ENCODE assay signal across 27 cellular contexts in the genomic region with DNA sequence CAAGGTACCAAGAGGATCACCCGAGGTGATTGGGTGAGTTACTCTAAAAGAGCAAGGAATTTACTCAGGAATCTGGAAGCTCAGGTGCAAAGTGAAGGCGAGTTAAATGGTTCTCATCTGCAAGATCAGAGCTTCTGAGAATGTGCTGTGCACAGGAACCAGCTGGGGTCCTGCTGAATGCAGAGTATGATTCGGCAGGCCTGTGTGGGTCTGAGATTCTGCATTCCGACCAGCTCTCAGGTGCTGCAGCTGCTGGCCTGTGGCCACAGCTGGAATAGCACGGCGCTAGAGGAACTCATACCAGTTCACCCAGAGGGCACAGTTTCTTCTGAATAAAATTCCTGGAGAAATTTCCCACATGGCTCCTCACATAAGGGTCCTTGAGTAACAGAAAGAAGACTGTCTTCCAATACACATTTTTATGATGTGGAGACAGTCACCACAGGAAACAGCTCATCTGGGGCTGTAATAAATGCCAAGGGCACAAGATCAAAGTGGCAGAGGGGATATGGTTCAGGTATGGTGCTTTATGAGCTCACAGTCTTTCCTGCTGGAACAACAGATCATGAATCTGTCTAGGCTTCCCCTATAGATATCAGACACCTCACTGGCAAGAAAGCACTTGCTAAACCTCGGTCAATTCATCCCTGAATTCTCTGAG.
DNase-seq lines count a peak whose midpoint lies in the region; ATAC-seq, FAIRE-seq and TF ChIP-seq lines count a peak whose summit lies in the region.
"Had no signal": no experiment of that assay in that cellular context is flagged by ENCODE, and none has a peak within 500 bp of the region (broad histone marks: within the 10 kb centered on the region; RNA-seq: fewer than 3 reads in every experiment).

No MANE protein-coding gene starts in this region.

- H3K9me3 Mint-ChIP-seq in natural killer cell treated with Interleukin-12 subunit alpha and Interleukin-12 subunit beta and Interleukin-15 and Interleukin-18, amount 100 ng/mL, for 72 hours = no peaks in the 10 kb centered on the region
- H3K9me3 Mint-ChIP-seq: activated naive CD4-positive, alpha-beta T cell treated with anti-CD3 and anti-CD28 coated beads for 36 hours; activated T-cell treated with anti-CD3 and anti-CD28 coated beads, Interleukin-2, amount 50 U/mL, for 72 hours; T-helper 2 cell treated with Interferon-gamma antibody and Interleukin-4, amounts not matched to agents 5 μg/mL and 100 μg/mL, for 36 hours had no signal

- intact Hi-C loops in GM12878 (cut with micrococcal nuclease; ENCODE audit: unreplicated experiment) = loop anchor here (5.0 to 10.0 kb wide), 4 partner anchors 312 to 558 kb away; partner anchors contain the start of genes ABITRAM, CTNNAL1 and ELP1

- no peak overlapping the region for H4K91ac ChIP-seq in trophoblast cell (ENCODE audit: low read depth, low read length)

- no peaks in the 10 kb centered on the region for H3K27me3 ChIP-seq in GM06990 (replicated peaks; ENCODE audit: control insufficient read depth, insufficient read depth, low read length)
- no peaks in the 10 kb centered on the region for H3K27me3 ChIP-seq in GM12878 (replicated peaks in 1 of 2; ENCODE audit: control insufficient read depth in 2 of 2, insufficient read depth in 2 of 2, low read length in 1 of 2)
- no peaks in the 10 kb centered on the region for H3K27me3 ChIP-seq in trophoblast cell (ENCODE audit: insufficient read depth, low read length)
- H3K27me3 ChIP-seq: breast epithelium, gastroesophageal sphincter, upper lobe of left lung had no signal

- H2AK5ac ChIP-seq in trophoblast cell (ENCODE audit: low read length) = no peak overlapping the region

- RAD21 ChIA-PET in GM12878 (lab: Charles Lee; ENCODE audit: unreplicated experiment) = interaction anchor here (1.0 to 6.0 kb wide), 9 partner anchors 9 to 170 kb away, joined by 3 to 38 read pairs (median 5); no protein-coding TSS in a partner anchor

- no TSS peak for BruUV-seq in GM12878 (replicated peaks; lab: Mats Ljungman, UMichigan)

- H3K18ac ChIP-seq in trophoblast cell (ENCODE audit: low read length) = no peak overlapping the region

- DNase-seq in GM06990 (ENCODE audit: extremely low read depth, insufficient read length) (no peak), GM12878 (ENCODE audit: low read depth, low spot score) (no peak), trophoblast cell (peak; percentile 20 to 42), cerebellum (ENCODE audit: low spot score) (no peak)
- DNase-seq in Jurkat, Clone E6-1 (ENCODE audit: low read depth, low spot score) = peak; percentile 67
- no peak for DNase-seq in natural killer cell treated with Interleukin-12 subunit alpha and Interleukin-12 subunit beta and Interleukin-15 and Interleukin-18, amount 100 ng/mL, for 72 hours (ENCODE audit: low spot score)
- DNase-seq: activated CD4-positive, alpha-beta T cell treated with anti-CD3 and anti-CD28 coated beads, Interleukin-2, amount 50 U/mL, for 1 hour; activated CD8-positive, alpha-beta memory T cell treated with anti-CD3 and anti-CD28 coated beads, Interleukin-2, amount 10 ng/mL, durations not matched to agents 7 days and 5 days; activated naive CD4-positive, alpha-beta T cell treated with anti-CD3 and anti-CD28 coated beads for 36 hours; activated T-cell treated with anti-CD3 and anti-CD28 coated beads, Interleukin-2, amount 50 U/mL, for 72 hours; amniotic stem cell; cortex of kidney; EL; HCEC 1CT; kidney glomerular epithelial cell; NCI-H1105; NCI-H2029; NCI-H226; small intestine; stimulated activated CD4-positive, alpha-beta T cell treated with anti-CD3 and anti-CD28 coated beads, Interleukin-1b, Interleukin-23, amount 100 ng/mL, for 48 hours; upper lobe of left lung had no signal

- no peaks in the 10 kb centered on the region for H3K79me1 ChIP-seq in trophoblast cell (ENCODE audit: low read length)

- no peak overlapping the region for H3K4me3 ChIP-seq in GM06990 (replicated peaks; ENCODE audit: low read depth, low read length)
- peak overlapping the region; percentile 7; the same call in 1 of the 2 replicates for H3K4me3 ChIP-seq in Jurkat, Clone E6-1 (ENCODE audit: low read length)
- H3K4me3 ChIP-seq in GM12878 = no peak overlapping the region
- no peak overlapping the region for H3K4me3 ChIP-seq in trophoblast cell (ENCODE audit: low read depth, low read length)
- H3K4me3 ChIP-seq: breast epithelium, gastroesophageal sphincter, upper lobe of left lung had no signal

- H3K27ac ChIP-seq in GM12878 (ENCODE audit: control insufficient read depth, insufficient read depth) (no peak overlapping the region), trophoblast cell (ENCODE audit: low read depth, low read length) (no peak overlapping the region)
- H3K27ac ChIP-seq: breast epithelium, gastroesophageal sphincter, upper lobe of left lung, VCaP had no signal

- H3K27ac Mint-ChIP-seq in natural killer cell treated with Interleukin-12 subunit alpha and Interleukin-12 subunit beta and Interleukin-15 and Interleukin-18, amount 100 ng/mL, for 72 hours = no peak overlapping the region
- H3K27ac Mint-ChIP-seq: activated CD8-positive, alpha-beta memory T cell treated with anti-CD3 and anti-CD28 coated beads, Interleukin-2, amount 10 ng/mL, durations not matched to agents 7 days and 5 days; activated naive CD4-positive, alpha-beta T cell treated with anti-CD3 and anti-CD28 coated beads for 36 hours; activated T-cell treated with anti-CD3 and anti-CD28 coated beads, Interleukin-2, amount 50 U/mL, for 72 hours; T-helper 2 cell treated with Interferon-gamma antibody and Interleukin-4, amounts not matched to agents 5 μg/mL and 100 μg/mL, for 36 hours had no signal

- no peaks in the 10 kb centered on the region for H3K36me3 ChIP-seq in GM06990 (ENCODE audit: control insufficient read depth, insufficient read depth, low read length)
- H3K36me3 ChIP-seq in GM12878 (ENCODE audit: control insufficient read depth in 2 of 2, insufficient read depth in 2 of 2, low read length in 1 of 2) = no peaks in the 10 kb centered on the region
- H3K36me3 ChIP-seq in trophoblast cell (ENCODE audit: control insufficient read depth in 1 of 2, insufficient read depth in 2 of 2, low read length in 2 of 2) = peaks cover 0 to 2% of the 10 kb centered on the region in 2 experiments
- H3K36me3 ChIP-seq: breast epithelium, upper lobe of left lung had no signal

- H4K8ac ChIP-seq in trophoblast cell (ENCODE audit: low read depth, low read length) = no peak overlapping the region

- H3K79me2 ChIP-seq in GM12878 (ENCODE audit: control insufficient read depth, insufficient read depth, low read length) (no peaks in the 10 kb centered on the region), trophoblast cell (ENCODE audit: control insufficient read depth, insufficient read depth, low read length, poor library complexity) (no peaks in the 10 kb centered on the region)

- POLR2A ChIA-PET in GM12878 (lab: Charles Lee) = interaction anchor here (1.0 to 2.6 kb wide), 2 partner anchors 9 to 14 kb away, joined by 5 to 11 read pairs; no protein-coding TSS in a partner anchor

- H3K4me1 ChIP-seq in GM12878 (ENCODE audit: control insufficient read depth, insufficient read depth, low read length) (peaks cover 76% of the 10 kb centered on the region), trophoblast cell (ENCODE audit: control insufficient read depth in 1 of 2, insufficient read depth in 2 of 2, low read length in 2 of 2) (no peaks in the 10 kb centered on the region)
- H3K4me1 ChIP-seq: breast epithelium had no signal

- H3K9ac ChIP-seq in GM12878 (ENCODE audit: control insufficient read depth, insufficient read depth, low read length) (no peak overlapping the region), trophoblast cell (ENCODE audit: low read length) (no peak overlapping the region)

- H3K4me2 ChIP-seq in GM12878 (ENCODE audit: control insufficient read depth, insufficient read depth) = no peak overlapping the region
- H3K4me2 ChIP-seq in trophoblast cell (ENCODE audit: low read length) = no peak overlapping the region

- TF ChIP-seq RAD21 in GM12878 (IDR thresholded peaks at IDR 0.05; ENCODE audit: insufficient read depth, low read depth, low read length) = no peak

- in situ Hi-C loops in GM12878 (cut with MboI) = no loop called here

- CTCF ChIA-PET in GM12878 (lab: Yijun Ruan, JAX) = interaction anchor here (0.9 to 17.7 kb wide), 7 partner anchors 10 to 313 kb away, joined by 3 to 214 read pairs (median 5); no protein-coding TSS in a partner anchor

- no peak overlapping the region for H2BK120ac ChIP-seq in trophoblast cell (ENCODE audit: insufficient read depth, low read length, poor library complexity)

- ATAC-seq in GM12878 (no peak), HG03354 (IDR thresholded peaks at IDR 0.05; ENCODE audit: poor library complexity, severe bottlenecking, unreplicated experiment) (no peak)
- no peak for ATAC-seq in natural killer cell treated with Interleukin-12 subunit alpha and Interleukin-12 subunit beta and Interleukin-15 and Interleukin-18, amount 100 ng/mL, for 72 hours
- ATAC-seq: activated CD8-positive, alpha-beta memory T cell treated with anti-CD3 and anti-CD28 coated beads, Interleukin-2, amount 10 ng/mL, durations not matched to agents 7 days and 5 days; activated T-cell treated with anti-CD3 and anti-CD28 coated beads, Interleukin-2, amount 50 U/mL, for 72 hours; gastroesophageal sphincter had no signal

- FAIRE-seq in GM12878 (lab: Jason Lieb, UNC) = no peak
- FAIRE-seq: D721Med, small intestine had no signal

- no peak overlapping the region for H2BK12ac ChIP-seq in trophoblast cell (ENCODE audit: low read length)

- H3K4ac ChIP-seq in trophoblast cell (ENCODE audit: low read depth, low read length) = no peak overlapping the region

- WGBS in GM12878 (ENCODE audit: insufficient coverage, insufficient replicate concordance, low lambda C conversion rate, missing lambda C conversion rate) = 85% methylated on average over 7 of the region's 7 CpGs
- no CpG with 5 or more reads among the region's 7 CpGs for WGBS in trophoblast cell (ENCODE audit: extremely low coverage, insufficient coverage, insufficient read length)

- no peak for TF ChIP-seq EP300 in GM12878 (IDR thresholded peaks at IDR 0.05; ENCODE audit: borderline replicate concordance in 1 of 2, control insufficient read depth in 1 of 2, low read depth in 2 of 2, low read length in 2 of 2)

- no peak overlapping the region for H3K14ac ChIP-seq in trophoblast cell (ENCODE audit: low read length)

- H4K20me1 ChIP-seq in GM12878 (ENCODE audit: control insufficient read depth, insufficient read depth) = no peaks in the 10 kb centered on the region

- H3K4me3 Mint-ChIP-seq in natural killer cell treated with Interleukin-12 subunit alpha and Interleukin-12 subunit beta and Interleukin-15 and Interleukin-18, amount 100 ng/mL, for 72 hours = no peak overlapping the region
- H3K4me3 Mint-ChIP-seq: activated CD8-positive, alpha-beta memory T cell treated with anti-CD3 and anti-CD28 coated beads, Interleukin-2, amount 10 ng/mL, durations not matched to agents 7 days and 5 days; activated naive CD4-positive, alpha-beta T cell treated with anti-CD3 and anti-CD28 coated beads for 36 hours; T-helper 2 cell treated with Interferon-gamma antibody and Interleukin-4, amounts not matched to agents 5 μg/mL and 100 μg/mL, for 36 hours had no signal

- H2BK5ac ChIP-seq in trophoblast cell (ENCODE audit: low read depth, low read length, poor library complexity) = no peak overlapping the region

- SMC1A ChIA-PET in GM12878 (lab: Charles Lee; ENCODE audit: uncharacterized antibody, unreplicated experiment) = interaction anchor here (0.6 to 12.6 kb wide), 10 partner anchors 9 to 296 kb away, joined by 3 to 116 read pairs (median 6); partner anchors contain the start of gene TMEM245

- no peak for TF ChIP-seq POLR2A in GM12878 (IDR thresholded peaks at IDR 0.05; ENCODE audit: low read depth, low read length)

- no peak overlapping the region for H4K12ac ChIP-seq in trophoblast cell (ENCODE audit: low read depth, low read length)

- H3K9me3 ChIP-seq in GM12878 (replicated peaks; ENCODE audit: control insufficient read depth, insufficient read depth, low read length) = no peaks in the 10 kb centered on the region
- H3K9me3 ChIP-seq in trophoblast cell (ENCODE audit: insufficient read depth, low read depth, low read length) = peaks cover 2% of the 10 kb centered on the region
- H3K9me3 ChIP-seq: breast epithelium, gastroesophageal sphincter, upper lobe of left lung had no signal

- H2AFZ ChIP-seq in GM12878 (ENCODE audit: control insufficient read depth, low read depth, low read length) = no peak overlapping the region
- no peak overlapping the region for H2AFZ ChIP-seq in trophoblast cell (ENCODE audit: insufficient read depth, low read length, poor library complexity)

- TF ChIP-seq CTCF in GM06990 (IDR thresholded peaks at IDR 0.05; ENCODE audit: insufficient read depth, low read length, poor library complexity, severe bottlenecking) (peak; percentile 6), GM12878 (IDR thresholded peaks at IDR 0.05 in 2 of 3, conservative IDR thresholded peaks at IDR 0.05 in 1 of 3; ENCODE audit: control insufficient read depth in 2 of 3, extremely low read depth in 1 of 3, insufficient read depth in 1 of 3, low read depth in 3 of 3, low read length in 3 of 3) (no peak)

- H3K4me1 Mint-ChIP-seq in natural killer cell treated with Interleukin-12 subunit alpha and Interleukin-12 subunit beta and Interleukin-15 and Interleukin-18, amount 100 ng/mL, for 72 hours (ENCODE audit: low read depth in 2 of 2) = no peaks in the 10 kb centered on the region

- no peak overlapping the region for H3K23ac ChIP-seq in trophoblast cell (ENCODE audit: low read length)

- H3K27me3 Mint-ChIP-seq in natural killer cell treated with Interleukin-12 subunit alpha and Interleukin-12 subunit beta and Interleukin-15 and Interleukin-18, amount 100 ng/mL, for 72 hours = peaks cover 17 to 21% of the 10 kb centered on the region in 2 donors

- H3K36me3 Mint-ChIP-seq in natural killer cell treated with Interleukin-12 subunit alpha and Interleukin-12 subunit beta and Interleukin-15 and Interleukin-18, amount 100 ng/mL, for 72 hours = no peaks in the 10 kb centered on the region

Comparison
In these comparisons a context has a peak if more than half of its experiments do, and no peak if none do; other contexts are left out.
1. DNase-seq: peak in Jurkat, Clone E6-1 (single experiment) and trophoblast cell (2 of 2); none in GM06990 (single experiment), GM12878 (single experiment), cerebellum (single experiment) and natural killer cell treated with Interleukin-12 subunit alpha and Interleukin-12 subunit beta and Interleukin-15 and Interleukin-18, amount 100 ng/mL, for 72 hours (single experiment).